ENCODE assay signal across 23 cellular contexts in the genomic region with DNA sequence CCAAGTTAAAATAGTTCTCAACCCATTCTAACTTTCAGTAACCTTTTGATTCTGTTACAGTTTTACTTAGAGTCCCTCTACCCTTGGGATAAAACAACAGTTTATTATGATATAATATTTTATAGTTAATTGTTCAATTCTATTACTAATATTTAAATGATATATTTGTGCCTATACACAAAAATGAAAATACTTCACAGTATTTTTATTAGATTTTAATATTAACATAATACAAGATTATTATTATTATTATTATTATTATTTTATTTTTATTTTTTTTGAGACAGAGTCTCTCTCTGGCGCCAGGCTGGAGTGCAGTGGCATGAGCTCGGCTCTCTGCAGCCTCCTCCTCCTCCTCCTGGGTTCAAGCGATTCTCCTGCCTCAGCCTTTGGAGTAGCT.
"Had no signal": no experiment of that assay in that cellular context is flagged by ENCODE, and none has a peak within 500 bp of the region (broad histone marks: within the 10 kb centered on the region; RNA-seq: fewer than 3 reads in every experiment).

No MANE protein-coding gene starts in this region.

- FAIRE-seq: colon had no signal

- H3K27ac Mint-ChIP-seq: immature natural killer cell, mesothelial cell of epicardium, naive B cell had no signal

- H3K27me3 Mint-ChIP-seq: naive B cell had no signal

- H3K9me3 Mint-ChIP-seq: mesothelial cell of epicardium had no signal

- H3K4me1 Mint-ChIP-seq: immature natural killer cell, mesothelial cell of epicardium, naive B cell had no signal

- ATAC-seq: esophagus mucosa, gastroesophageal sphincter, heart left ventricle, left cardiac atrium, left lung, left ventricle myocardium superior, lower lobe of right lung, mucosa of descending colon had no signal

- DNase-seq: dermis blood vessel endothelial cell; dorsolateral prefrontal cortex; effector CD4-positive, alpha-beta T cell; effector memory CD4-positive, alpha-beta T cell; erythroblast; esophagus squamous epithelium; foreskin fibroblast; foreskin melanocyte; heart left ventricle; hypothalamus; immature natural killer cell; islet precursor cell; left cardiac atrium; left lung; left ventricle myocardium superior; lower lobe of right lung; mesenchymal stem cell; mucosa of descending colon; naive B cell had no signal

- H3K36me3 Mint-ChIP-seq: immature natural killer cell, mesothelial cell of epicardium, naive B cell had no signal

- H3K4me3 Mint-ChIP-seq: immature natural killer cell, mesothelial cell of epicardium, naive B cell had no signal
